In the genomic region with DNA sequence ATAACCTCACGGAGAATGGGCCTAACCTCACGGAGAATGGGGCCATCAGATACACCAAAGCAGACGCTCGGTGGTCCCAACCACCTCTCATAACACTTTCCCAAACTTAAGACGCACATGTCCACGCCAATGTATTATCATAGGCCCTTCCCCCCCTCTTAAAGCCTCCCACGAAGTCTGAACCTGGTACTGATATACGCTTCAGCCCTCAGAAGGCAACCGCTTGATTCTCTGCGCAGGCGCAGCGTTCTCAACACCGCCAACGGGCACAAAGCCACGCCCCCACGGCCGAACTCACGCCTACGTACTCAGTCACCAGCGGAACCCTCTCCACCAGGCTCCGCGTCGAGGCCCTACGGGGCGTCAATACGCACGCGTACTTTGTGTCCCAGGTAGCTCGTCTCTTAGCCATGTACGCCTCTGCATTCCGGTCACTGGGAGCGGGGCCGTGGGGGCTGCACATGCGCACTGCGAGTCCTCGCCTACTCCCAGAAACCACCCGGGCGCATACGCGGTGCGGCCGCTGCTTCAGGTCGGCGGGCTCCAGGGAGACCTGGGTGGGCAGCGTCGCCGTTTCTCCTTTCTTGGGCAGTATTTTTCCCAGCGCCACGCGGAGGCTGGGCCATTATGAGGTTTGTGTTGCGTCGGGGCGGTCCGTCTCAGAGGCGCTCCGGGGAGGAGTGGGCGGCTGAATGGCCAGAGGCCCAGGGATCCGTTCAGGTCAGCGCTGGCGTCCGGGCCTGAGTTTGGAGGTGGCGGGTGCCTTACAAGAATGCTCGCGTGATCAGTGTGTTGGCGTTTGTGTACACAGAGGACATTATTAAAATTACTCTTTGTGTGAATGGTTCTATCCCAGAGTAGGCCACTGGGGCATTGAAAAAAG, we compare ENCODE assay signal across 8 cellular contexts. TPM values are rescaled to one million over a fixed set of nuclear protein-coding genes. Genes with fewer than 3 reads are reported as not detected.
DNase-seq lines count a peak whose midpoint lies in the region; ATAC-seq and TF ChIP-seq lines count a peak whose summit lies in the region.

No MANE protein-coding gene starts in this region.

- H3K27me3 Mint-ChIP-seq in activated CD4-positive, alpha-beta memory T cell treated with anti-CD3 and anti-CD28 coated beads for 36 hours: peaks cover 21% of the 10 kb centered on the region

- H3K36me3 Mint-ChIP-seq in activated CD4-positive, alpha-beta memory T cell treated with anti-CD3 and anti-CD28 coated beads for 36 hours: peaks cover 50% of the 10 kb centered on the region

- peaks cover 65% of the 10 kb centered on the region for H3K9me3 Mint-ChIP-seq in activated CD4-positive, alpha-beta memory T cell treated with anti-CD3 and anti-CD28 coated beads for 36 hours

- CTCF ChIA-PET in HEK293 (lab: Yijun Ruan, JAX): interaction anchor here (0.5 to 1.4 kb wide), 4 partner anchors 17 to 387 kb away, joined by 3 to 5 read pairs (median 4); no protein-coding TSS in a partner anchor
- CTCF ChIA-PET in activated CD4-positive, alpha-beta memory T cell treated with anti-CD3 and anti-CD28 coated beads for 36 hours (lab: Charles Lee): interaction anchor here (0.6 to 2.2 kb wide), 2 partner anchors 14 to 20 kb away, joined by 4 to 10 read pairs; no protein-coding TSS in a partner anchor

- intact Hi-C loops in activated CD4-positive, alpha-beta memory T cell treated with anti-CD3 and anti-CD28 coated beads for 36 hours (cut with micrococcal nuclease): no loop called here

- H3K9me3 ChIP-seq in HEK293 (ENCODE audit: control insufficient read depth, insufficient read depth, low read depth, low read length): no peaks in the 10 kb centered on the region

- ATAC-seq in left lobe of liver: peak; percentile 98

- H3K4me3 Mint-ChIP-seq in activated CD4-positive, alpha-beta memory T cell treated with anti-CD3 and anti-CD28 coated beads for 36 hours: peak overlapping the region; percentile 77

- H3K4me1 ChIP-seq in HEK293 (ENCODE audit: control insufficient read depth, insufficient read depth, low read length): no peaks in the 10 kb centered on the region

- peak overlapping the region; percentile 56 for H3K27ac ChIP-seq in HEK293 (ENCODE audit: extremely low read depth, low read depth, low read length)

- H3K4me1 Mint-ChIP-seq in activated CD4-positive, alpha-beta memory T cell treated with anti-CD3 and anti-CD28 coated beads for 36 hours (ENCODE audit: low read depth): peaks cover 17% of the 10 kb centered on the region

- no peak for TF ChIP-seq CTCF in HEK293 (tag by site-specific recombination; IDR thresholded peaks at IDR 0.05)

- POLR2A ChIA-PET in HEK293 (lab: Yijun Ruan, JAX): interaction anchor here (0.6 to 1.4 kb wide), 8 partner anchors 11 to 247 kb away, joined by 3 to 8 read pairs (median 4); a partner anchor contains a TSS
- POLR2A ChIA-PET in activated CD4-positive, alpha-beta memory T cell treated with anti-CD3 and anti-CD28 coated beads for 36 hours (lab: Charles Lee): no interaction called here

- peak; percentile 92 for DNase-seq in COLO668 (lab: John Stamatoyannopoulos, UW; ENCODE audit: unreplicated experiment)
- peak; percentile 92 for DNase-seq in NCI-H2196 (lab: John Stamatoyannopoulos, UW; ENCODE audit: unreplicated experiment)
- DNase-seq in activated CD4-positive, alpha-beta memory T cell treated with anti-CD3 and anti-CD28 coated beads for 36 hours: peak; percentile 78
- DNase-seq in dermis blood vessel endothelial cell: peak; percentile 98
- DNase-seq in left lobe of liver (ENCODE audit: low spot score): peak; percentile 90
- DNase-seq in stimulated activated CD4-positive, alpha-beta T cell treated with anti-CD3 and anti-CD28 coated beads, Interleukin-1b, Interleukin-23, amount 100 ng/mL, for 1 hour (ENCODE audit: low read depth in 2 of 2): peak; percentile 37 to 46
- DNase-seq in NOMO-1 treated with dmso at 0.1 percent for 144 hours (lab: John Stamatoyannopoulos, UW; ENCODE audit: unreplicated experiment): no peak

- peak overlapping the region; percentile 67 for H3K4me3 ChIP-seq in HEK293 (ENCODE audit: low read depth, low read length)

- H3K27ac Mint-ChIP-seq in activated CD4-positive, alpha-beta memory T cell treated with anti-CD3 and anti-CD28 coated beads for 36 hours: peak overlapping the region; percentile 30

- peaks cover 3 to 35% of the 10 kb centered on the region in 2 experiments; a peak in 2 of 3 replicates for H3K36me3 ChIP-seq in HEK293 (ENCODE audit: control insufficient read depth in 2 of 2, insufficient read depth in 1 of 2, low read length in 2 of 2)

TF ChIP-seq in HEK293, 187 proteins besides CTCF, POLR2A, EP300 and RAD21 (continues in another document):
- TF ChIP-seq ZNF843 (tag by site-specific recombination; IDR thresholded peaks at IDR 0.05) (no peak), ZNF791 (tag by site-specific recombination; IDR thresholded peaks at IDR 0.05) (no peak), ZNF19 (tag by site-specific recombination; IDR thresholded peaks at IDR 0.05; ENCODE audit: low read depth) (no peak), ZSCAN23 (tag by site-specific recombination; IDR thresholded peaks at IDR 0.05) (no peak), SCRT2 (tag by site-specific recombination; IDR thresholded peaks at IDR 0.05) (no peak), ZNF777 (tag by site-specific recombination; IDR thresholded peaks at IDR 0.05; ENCODE audit: borderline replicate concordance) (peak; percentile 85; the same call in 1 of the 2 replicates), GLIS2 (tag by site-specific recombination; IDR thresholded peaks at IDR 0.05) (peak; percentile 46; the same call in 1 of the 2 replicates), ZNF785 (tag by site-specific recombination; IDR thresholded peaks at IDR 0.05) (no peak), ZNF654 (tag by site-specific recombination; IDR thresholded peaks at IDR 0.05; ENCODE audit: low read depth) (no peak), KLF8 (tag by site-specific recombination; IDR thresholded peaks at IDR 0.05) (peak; percentile 69), ZNF501 (tag by site-specific recombination; IDR thresholded peaks at IDR 0.05) (peak; percentile 50; the same call in 1 of the 2 replicates)
- TF ChIP-seq, protein P1, sequence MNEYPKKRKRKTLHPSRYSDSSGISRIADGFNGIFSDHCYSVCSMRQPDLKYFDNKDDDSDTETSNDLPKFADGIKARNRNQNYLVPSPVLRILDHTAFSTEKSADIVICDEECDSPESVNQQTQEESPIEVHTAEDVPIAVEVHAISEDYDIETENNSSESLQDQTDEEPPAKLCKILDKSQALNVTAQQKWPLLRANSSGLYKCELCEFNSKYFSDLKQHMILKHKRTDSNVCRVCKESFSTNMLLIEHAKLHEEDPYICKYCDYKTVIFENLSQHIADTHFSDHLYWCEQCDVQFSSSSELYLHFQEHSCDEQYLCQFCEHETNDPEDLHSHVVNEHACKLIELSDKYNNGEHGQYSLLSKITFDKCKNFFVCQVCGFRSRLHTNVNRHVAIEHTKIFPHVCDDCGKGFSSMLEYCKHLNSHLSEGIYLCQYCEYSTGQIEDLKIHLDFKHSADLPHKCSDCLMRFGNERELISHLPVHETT (tag by site-specific recombination; IDR thresholded peaks at IDR 0.05): no peak
- TF ChIP-seq, protein P2, sequence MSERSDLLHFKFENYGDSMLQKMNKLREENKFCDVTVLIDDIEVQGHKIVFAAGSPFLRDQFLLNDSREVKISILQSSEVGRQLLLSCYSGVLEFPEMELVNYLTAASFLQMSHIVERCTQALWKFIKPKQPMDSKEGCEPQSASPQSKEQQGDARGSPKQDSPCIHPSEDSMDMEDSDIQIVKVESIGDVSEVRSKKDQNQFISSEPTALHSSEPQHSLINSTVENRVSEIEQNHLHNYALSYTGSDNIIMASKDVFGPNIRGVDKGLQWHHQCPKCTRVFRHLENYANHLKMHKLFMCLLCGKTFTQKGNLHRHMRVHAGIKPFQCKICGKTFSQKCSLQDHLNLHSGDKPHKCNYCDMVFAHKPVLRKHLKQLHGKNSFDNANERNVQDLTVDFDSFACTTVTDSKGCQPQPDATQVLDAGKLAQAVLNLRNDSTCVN (tag by site-specific recombination; optimal IDR thresholded peaks at IDR 0.05): peak; percentile 53
- TF ChIP-seq, protein P3, sequence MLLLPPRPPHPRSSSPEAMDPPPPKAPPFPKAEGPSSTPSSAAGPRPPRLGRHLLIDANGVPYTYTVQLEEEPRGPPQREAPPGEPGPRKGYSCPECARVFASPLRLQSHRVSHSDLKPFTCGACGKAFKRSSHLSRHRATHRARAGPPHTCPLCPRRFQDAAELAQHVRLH (tag by site-specific recombination; IDR thresholded peaks at IDR 0.05): no peak
- TF ChIP-seq, protein P4, sequence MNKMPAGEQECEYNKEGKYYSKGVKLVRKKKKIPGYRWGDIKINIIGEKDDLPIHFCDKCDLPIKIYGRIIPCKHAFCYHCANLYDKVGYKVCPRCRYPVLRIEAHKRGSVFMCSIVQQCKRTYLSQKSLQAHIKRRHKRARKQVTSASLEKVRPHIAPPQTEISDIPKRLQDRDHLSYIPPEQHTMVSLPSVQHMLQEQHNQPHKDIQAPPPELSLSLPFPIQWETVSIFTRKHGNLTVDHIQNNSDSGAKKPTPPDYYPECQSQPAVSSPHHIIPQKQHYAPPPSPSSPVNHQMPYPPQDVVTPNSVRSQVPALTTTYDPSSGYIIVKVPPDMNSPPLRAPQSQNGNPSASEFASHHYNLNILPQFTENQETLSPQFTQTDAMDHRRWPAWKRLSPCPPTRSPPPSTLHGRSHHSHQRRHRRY (tag by site-specific recombination; IDR thresholded peaks at IDR 0.05): no peak
- TF ChIP-seq, protein P5, sequence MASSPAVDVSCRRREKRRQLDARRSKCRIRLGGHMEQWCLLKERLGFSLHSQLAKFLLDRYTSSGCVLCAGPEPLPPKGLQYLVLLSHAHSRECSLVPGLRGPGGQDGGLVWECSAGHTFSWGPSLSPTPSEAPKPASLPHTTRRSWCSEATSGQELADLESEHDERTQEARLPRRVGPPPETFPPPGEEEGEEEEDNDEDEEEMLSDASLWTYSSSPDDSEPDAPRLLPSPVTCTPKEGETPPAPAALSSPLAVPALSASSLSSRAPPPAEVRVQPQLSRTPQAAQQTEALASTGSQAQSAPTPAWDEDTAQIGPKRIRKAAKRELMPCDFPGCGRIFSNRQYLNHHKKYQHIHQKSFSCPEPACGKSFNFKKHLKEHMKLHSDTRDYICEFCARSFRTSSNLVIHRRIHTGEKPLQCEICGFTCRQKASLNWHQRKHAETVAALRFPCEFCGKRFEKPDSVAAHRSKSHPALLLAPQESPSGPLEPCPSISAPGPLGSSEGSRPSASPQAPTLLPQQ (tag by site-specific recombination; IDR thresholded peaks at IDR 0.05): peak; percentile 62; the same call in 1 of the 2 replicates

RNA-seq across cellular contexts. Expression of a gene that starts 25.3 kb away (rescaled TPM):
- under 1 TPM; 0.58 to 0.71 TPM for total RNA-seq in activated CD4-positive, alpha-beta memory T cell treated with anti-CD3 and anti-CD28 coated beads for 36 hours
- 2.2 and 2.5 TPM in 2 replicates for total RNA-seq in dermis blood vessel endothelial cell
- total RNA-seq in left lobe of liver: 1.2 TPM

RNA-seq across cellular contexts. Expression of a gene that starts 36.1 kb away (rescaled TPM):
- 1 to 10 TPM; 1.6 to 1.8 TPM for total RNA-seq in activated CD4-positive, alpha-beta memory T cell treated with anti-CD3 and anti-CD28 coated beads for 36 hours
- total RNA-seq in dermis blood vessel endothelial cell: 4.0 and 6.6 TPM in 2 replicates
- 1.1 TPM for total RNA-seq in left lobe of liver

RNA-seq across cellular contexts. Expression of a gene that starts 53.4 kb away (rescaled TPM):
- total RNA-seq in activated CD4-positive, alpha-beta memory T cell treated with anti-CD3 and anti-CD28 coated beads for 36 hours: 1 to 10 TPM; 4.5 to 5.2 TPM
- total RNA-seq in dermis blood vessel endothelial cell (5.4 and 7.5 TPM in 2 replicates), left lobe of liver (4.3 TPM)
